ENCODE assay signal across 3 cellular contexts in the genomic region with DNA sequence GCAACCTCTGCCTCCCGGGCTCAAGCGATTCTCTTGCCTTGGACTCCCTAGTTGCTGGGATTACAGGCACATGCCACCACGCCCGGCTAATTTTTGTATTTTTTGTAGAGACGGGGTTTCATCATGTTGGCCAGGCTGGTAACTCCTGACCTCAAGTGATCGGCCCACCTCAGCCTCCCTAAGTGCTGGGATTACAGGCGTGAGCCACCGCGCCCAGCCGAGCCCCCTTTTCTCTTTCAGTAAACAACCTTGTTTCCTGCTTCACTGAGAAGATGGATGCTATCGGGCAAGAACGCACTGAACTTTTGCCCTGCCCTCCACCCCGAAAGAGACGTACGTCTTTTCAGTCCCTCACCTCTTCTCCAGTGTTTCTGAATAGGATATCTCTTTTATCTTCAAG. TPM values are rescaled to one million over a fixed set of nuclear protein-coding genes. Genes with fewer than 3 reads are reported as not detected.
"Had no signal": no experiment of that assay in that cellular context is flagged by ENCODE, and none has a peak within 500 bp of the region (broad histone marks: within the 10 kb centered on the region; RNA-seq: fewer than 3 reads in every experiment).

No MANE protein-coding gene starts in this region.

RNA-seq across cellular contexts. Expression of a gene that starts 59.6 kb away (rescaled TPM):
- total RNA-seq: LHCN-M2, MCF 10A, NCI-H460 had no signal
